Comparison of ENCODE assay signal across 13 cellular contexts in the genomic region with DNA sequence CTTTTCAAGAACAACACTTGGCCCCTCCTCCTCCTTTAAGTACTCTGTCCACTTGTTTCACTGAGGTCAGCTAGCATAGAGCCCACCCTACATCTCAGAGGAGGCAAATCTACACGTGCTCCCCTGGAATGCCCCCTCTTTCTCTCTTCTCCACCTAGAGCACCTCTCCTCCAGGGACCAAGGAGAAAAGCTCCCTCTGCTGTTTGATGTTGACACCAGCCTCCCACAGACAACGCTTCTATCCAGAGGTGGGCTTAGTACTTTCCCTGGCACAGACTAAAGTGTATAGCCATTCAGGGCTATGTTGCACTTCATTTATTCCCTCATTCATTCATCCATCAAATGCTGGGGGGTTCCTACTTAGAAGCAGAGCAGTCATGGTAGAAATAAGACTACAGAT.
DNase-seq lines count a peak whose midpoint lies in the region; ATAC-seq and TF ChIP-seq lines count a peak whose summit lies in the region.
"Had no signal": no experiment of that assay in that cellular context is flagged by ENCODE, and none has a peak within 500 bp of the region (broad histone marks: within the 10 kb centered on the region; RNA-seq: fewer than 3 reads in every experiment).

No MANE protein-coding gene starts in this region.

- no peak overlapping the region for H2BK12ac ChIP-seq in H9 (ENCODE audit: insufficient read length, low read depth, low read length)

- no peak overlapping the region for H3K4me3 ChIP-seq in ascending aorta

- no peak overlapping the region; a peak in 1 of 5 replicates for H3K4me3 Mint-ChIP-seq in H9
- H3K4me3 Mint-ChIP-seq in activated naive CD8-positive, alpha-beta T cell treated with anti-CD3 and anti-CD28 coated beads, Interleukin-2, amount 50 U/mL, for 24 hours, result no peak overlapping the region
- H3K4me3 Mint-ChIP-seq: stimulated activated naive B cell treated with anti-CD40 and anti-IgM and Interleukin-4, amounts not matched to agents 10 μg/mL and 1 μg/mL and 100 μg/mL, for 72 hours had no signal

- no peaks in the 10 kb centered on the region for H3K23me2 ChIP-seq in H9 (ENCODE audit: insufficient read length, low read depth, low read length, poor library complexity, severe bottlenecking)

- in situ Hi-C loops in Caki2 (cut with HindIII; ENCODE audit: low pct_unique_long_range_greater_than_20kb, low sequenced_read_pairs), result no loop called here
- in situ Hi-C loops in SK-MEL-5 (cut with HindIII; ENCODE audit: low pct_unique_long_range_greater_than_20kb, low sequenced_read_pairs), result no loop called here

- no peaks in the 10 kb centered on the region for H3K79me1 ChIP-seq in H9 (ENCODE audit: insufficient read depth, low read depth, low read length, poor library complexity, severe bottlenecking)

- ATAC-seq in foreskin keratinocyte, result no peak
- no peak for ATAC-seq in activated naive CD8-positive, alpha-beta T cell treated with anti-CD3 and anti-CD28 coated beads, Interleukin-2, amount 50 U/mL, for 24 hours
- no peak for ATAC-seq in HG02763 (IDR thresholded peaks at IDR 0.05; ENCODE audit: unreplicated experiment)
- ATAC-seq: stimulated activated naive B cell treated with anti-CD40 and anti-IgM and Interleukin-4, amounts not matched to agents 10 μg/mL and 1 μg/mL and 100 μg/mL, for 72 hours had no signal

- whole genome bisulfite sequencing in H9 (ENCODE audit: extremely low coverage, insufficient read length, low lambda C conversion rate), result no CpG with 5 or more reads among the region's 2 CpGs

- H3K18ac ChIP-seq in H9 (ENCODE audit: insufficient read length, low read depth, low read length), result no peak overlapping the region

- no peak overlapping the region for H3K56ac ChIP-seq in H9 (ENCODE audit: insufficient read length, low read depth, low read length)

- H4K8ac ChIP-seq in H9 (replicated peaks; ENCODE audit: insufficient read length, low read depth, low read length), result no peak overlapping the region

- H2BK20ac ChIP-seq in H9 (ENCODE audit: low read depth, low read length, poor library complexity, severe bottlenecking), result no peak overlapping the region

- intact Hi-C loops in ascending aorta (cut with DNase I), result no loop called here

- H3K27me3 ChIP-seq in H9 (ENCODE audit: insufficient read depth, low read length), result no peaks in the 10 kb centered on the region
- peaks cover 45% of the 10 kb centered on the region for H3K27me3 ChIP-seq in foreskin keratinocyte
- no peaks in the 10 kb centered on the region for H3K27me3 ChIP-seq in ascending aorta

- no peak overlapping the region for H2BK120ac ChIP-seq in H9 (ENCODE audit: low read depth, low read length, poor library complexity, severe bottlenecking)

- no peak overlapping the region for H3T11ph ChIP-seq in H9 (ENCODE audit: low read length)

- no peaks in the 10 kb centered on the region for H3K4me1 Mint-ChIP-seq in H9
- no peaks in the 10 kb centered on the region for H3K4me1 Mint-ChIP-seq in activated naive CD8-positive, alpha-beta T cell treated with anti-CD3 and anti-CD28 coated beads, Interleukin-2, amount 50 U/mL, for 24 hours
- H3K4me1 Mint-ChIP-seq: stimulated activated naive B cell treated with anti-CD40 and anti-IgM and Interleukin-4, amounts not matched to agents 10 μg/mL and 1 μg/mL and 100 μg/mL, for 72 hours had no signal

- H3K23ac ChIP-seq in H9 (ENCODE audit: insufficient read length, low read depth, low read length), result no peak overlapping the region

- peaks cover 0 to 5% (median 0%) of the 10 kb centered on the region in 3 experiments; a peak in 1 of 7 replicates for H3K36me3 Mint-ChIP-seq in H9 (ENCODE audit: insufficient read depth in 1 of 3, low read depth in 3 of 3)
- H3K36me3 Mint-ChIP-seq in activated naive CD8-positive, alpha-beta T cell treated with anti-CD3 and anti-CD28 coated beads, Interleukin-2, amount 50 U/mL, for 24 hours (ENCODE audit: low read depth), result no peaks in the 10 kb centered on the region
- H3K36me3 Mint-ChIP-seq: stimulated activated naive B cell treated with anti-CD40 and anti-IgM and Interleukin-4, amounts not matched to agents 10 μg/mL and 1 μg/mL and 100 μg/mL, for 72 hours had no signal

- H4K91ac ChIP-seq in H9 (ENCODE audit: insufficient read length, low read depth, low read length), result no peak overlapping the region

- H2AFZ ChIP-seq in H9 (ENCODE audit: low read length), result no peak overlapping the region
- H2AFZ ChIP-seq: parathyroid adenoma had no signal

- peaks cover 0 to 77% of the 10 kb centered on the region in 2 experiments; a peak in 3 of 5 replicates for H3K9me3 Mint-ChIP-seq in H9
- H3K9me3 Mint-ChIP-seq in activated naive CD8-positive, alpha-beta T cell treated with anti-CD3 and anti-CD28 coated beads, Interleukin-2, amount 50 U/mL, for 24 hours, result no peaks in the 10 kb centered on the region
- H3K9me3 Mint-ChIP-seq: stimulated activated naive B cell treated with anti-CD40 and anti-IgM and Interleukin-4, amounts not matched to agents 10 μg/mL and 1 μg/mL and 100 μg/mL, for 72 hours had no signal

- H3K14ac ChIP-seq in H9 (ENCODE audit: insufficient read depth, low read length), result no peak overlapping the region

- H3K9me3 ChIP-seq in H9 (ENCODE audit: control insufficient read depth, low read depth, low read length), result no peaks in the 10 kb centered on the region
- no peaks in the 10 kb centered on the region for H3K9me3 ChIP-seq in ascending aorta

- no peak overlapping the region for H2BK5ac ChIP-seq in H9 (ENCODE audit: insufficient read length, low read length)

- H3K27ac Mint-ChIP-seq in H9, result no peak overlapping the region
- H3K27ac Mint-ChIP-seq in activated naive CD8-positive, alpha-beta T cell treated with anti-CD3 and anti-CD28 coated beads, Interleukin-2, amount 50 U/mL, for 24 hours, result no peak overlapping the region
- H3K27ac Mint-ChIP-seq: stimulated activated naive B cell treated with anti-CD40 and anti-IgM and Interleukin-4, amounts not matched to agents 10 μg/mL and 1 μg/mL and 100 μg/mL, for 72 hours had no signal

- H4K5ac ChIP-seq in H9 (ENCODE audit: insufficient read length, low read depth, low read length), result no peak overlapping the region

- H3K36me3 ChIP-seq in ascending aorta, result no peaks in the 10 kb centered on the region

- DNase-seq in Caki2 (ENCODE audit: low read depth), result peak; percentile 2
- DNase-seq in H9, result peak; percentile 50
- DNase-seq in SK-MEL-5 (ENCODE audit: low read depth, low spot score), result peak; percentile 37
- DNase-seq in foreskin keratinocyte, result no peak
- no peak for DNase-seq in activated naive CD8-positive, alpha-beta T cell treated with anti-CD3 and anti-CD28 coated beads, Interleukin-2, amount 50 U/mL, for 24 hours
- no peak for DNase-seq in ascending aorta (ENCODE audit: low spot score in 2 of 2)
- DNase-seq in RKO (ENCODE audit: low spot score), result no peak
- DNase-seq: effector CD4-positive, alpha-beta T cell; NCI-H1436 treated with DMSO at 0.1 percent for 48 hours; stimulated activated CD4-positive, alpha-beta T cell treated with anti-CD3 and anti-CD28 coated beads, Interleukin-2, amount 100 ng/mL, for 24 hours; stimulated activated naive B cell treated with anti-CD40 and anti-IgM and Interleukin-4, amounts not matched to agents 10 μg/mL and 1 μg/mL and 100 μg/mL, for 72 hours had no signal

- peaks cover 2% of the 10 kb centered on the region for H3K27me3 Mint-ChIP-seq in H9 (ENCODE audit: low read depth)
- no peaks in the 10 kb centered on the region for H3K27me3 Mint-ChIP-seq in activated naive CD8-positive, alpha-beta T cell treated with anti-CD3 and anti-CD28 coated beads, Interleukin-2, amount 50 U/mL, for 24 hours

- no peaks in the 10 kb centered on the region for H3K79me2 ChIP-seq in H9 (ENCODE audit: insufficient read depth, low read length)
- H3K79me2 ChIP-seq: parathyroid adenoma had no signal

- TF ChIP-seq CTCF in H9 (conservative IDR thresholded peaks at IDR 0.05) (peak; percentile 54; the same call in 2 of the 3 replicates), foreskin keratinocyte (conservative IDR thresholded peaks at IDR 0.05) (peak; percentile 49), ascending aorta (IDR thresholded peaks at IDR 0.05) (no peak)

- H3K4me2 ChIP-seq in H9 (ENCODE audit: insufficient read depth, insufficient read length, low read length), result no peak overlapping the region

- H3K4me1 ChIP-seq in H9 (ENCODE audit: insufficient read depth, low read length) (no peaks in the 10 kb centered on the region), foreskin keratinocyte (no peaks in the 10 kb centered on the region), ascending aorta (no peaks in the 10 kb centered on the region)
- H3K4me1 ChIP-seq: parathyroid adenoma had no signal

- H3K27ac ChIP-seq in H9 (ENCODE audit: insufficient read length, low read depth, low read length) (no peak overlapping the region), foreskin keratinocyte (no peak overlapping the region), ascending aorta (no peak overlapping the region)
- H3K27ac ChIP-seq: parathyroid adenoma had no signal

- H2AK5ac ChIP-seq in H9 (ENCODE audit: insufficient read length, low read length), result no peak overlapping the region

- H2BK15ac ChIP-seq in H9 (ENCODE audit: low read depth, low read length), result no peak overlapping the region

- no peak overlapping the region for H3K9ac ChIP-seq in H9 (ENCODE audit: extremely low read depth, insufficient read length, low read length)
- H3K9ac ChIP-seq: parathyroid adenoma had no signal

- no peak overlapping the region for H3K4ac ChIP-seq in H9 (ENCODE audit: low read depth, low read length)

- no peaks in the 10 kb centered on the region for H4K20me1 ChIP-seq in H9 (ENCODE audit: control insufficient read depth, insufficient read depth, insufficient read length)

Comparison
In these comparisons a context has a peak if more than half of its experiments do, and no peak if none do; other contexts are left out.
1. DNase-seq: peak in Caki2 (single experiment), H9 (single experiment) and SK-MEL-5 (single experiment); none in foreskin keratinocyte (0 of 2), activated naive CD8-positive, alpha-beta T cell treated with anti-CD3 and anti-CD28 coated beads, Interleukin-2, amount 50 U/mL, for 24 hours (single experiment), ascending aorta (0 of 2) and RKO (single experiment).
2. CTCF ChIP-seq: peak in H9 (single experiment) and foreskin keratinocyte (single experiment); none in ascending aorta (0 of 3).